In the genomic region with DNA sequence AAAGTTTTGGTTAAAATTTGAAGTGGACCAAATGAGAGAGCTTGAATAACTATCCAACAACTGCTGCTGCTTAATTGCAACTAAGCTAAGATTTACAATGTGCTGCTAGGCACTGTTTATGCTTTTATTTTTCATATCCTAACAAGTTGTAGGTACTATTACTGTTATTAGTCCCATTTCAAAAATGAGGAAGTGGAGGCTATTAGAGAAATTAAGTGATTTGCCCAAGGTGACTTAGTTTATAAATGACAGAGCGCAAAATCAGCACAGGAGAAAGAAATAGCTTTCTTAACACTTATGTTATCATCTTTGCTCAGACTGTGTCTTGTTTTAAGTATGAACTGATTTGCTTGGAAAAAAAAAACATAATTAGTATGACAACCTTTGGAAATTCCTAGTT, we compare ENCODE assay signal across 11 cellular contexts. TPM values are rescaled to one million over a fixed set of nuclear protein-coding genes. Genes with fewer than 3 reads are reported as not detected.
"Had no signal": no experiment of that assay in that cellular context is flagged by ENCODE, and none has a peak within 500 bp of the region (broad histone marks: within the 10 kb centered on the region; RNA-seq: fewer than 3 reads in every experiment).

No MANE protein-coding gene starts in this region.

- DNase-seq: GM23248, H9, HCEC 1CT, IMR-90, Karpas-422, KBM-7 had no signal

- H3K9me3 Mint-ChIP-seq: H9 had no signal

- H3K4me3 ChIP-seq: GM23248 had no signal

- H3K9ac ChIP-seq: GM23248, KMS-11 had no signal

- H3K4me2 ChIP-seq: KMS-11 had no signal

- FAIRE-seq: H1, H54, HTR-8/SVneo had no signal

- H3K27ac ChIP-seq: GM23248, KMS-11 had no signal

- H3K4me3 Mint-ChIP-seq: H9 had no signal

- H2AFZ ChIP-seq: GM23248 had no signal

RNA-seq across cellular contexts. Expression of gene TSLP, which starts 43.7 kb away (rescaled TPM):
- total RNA-seq: GM23248, HT-29 had no signal
- polyA plus RNA-seq: GM23248 had no signal
